Comparison of ENCODE assay signal across 11 cellular contexts in the genomic region with DNA sequence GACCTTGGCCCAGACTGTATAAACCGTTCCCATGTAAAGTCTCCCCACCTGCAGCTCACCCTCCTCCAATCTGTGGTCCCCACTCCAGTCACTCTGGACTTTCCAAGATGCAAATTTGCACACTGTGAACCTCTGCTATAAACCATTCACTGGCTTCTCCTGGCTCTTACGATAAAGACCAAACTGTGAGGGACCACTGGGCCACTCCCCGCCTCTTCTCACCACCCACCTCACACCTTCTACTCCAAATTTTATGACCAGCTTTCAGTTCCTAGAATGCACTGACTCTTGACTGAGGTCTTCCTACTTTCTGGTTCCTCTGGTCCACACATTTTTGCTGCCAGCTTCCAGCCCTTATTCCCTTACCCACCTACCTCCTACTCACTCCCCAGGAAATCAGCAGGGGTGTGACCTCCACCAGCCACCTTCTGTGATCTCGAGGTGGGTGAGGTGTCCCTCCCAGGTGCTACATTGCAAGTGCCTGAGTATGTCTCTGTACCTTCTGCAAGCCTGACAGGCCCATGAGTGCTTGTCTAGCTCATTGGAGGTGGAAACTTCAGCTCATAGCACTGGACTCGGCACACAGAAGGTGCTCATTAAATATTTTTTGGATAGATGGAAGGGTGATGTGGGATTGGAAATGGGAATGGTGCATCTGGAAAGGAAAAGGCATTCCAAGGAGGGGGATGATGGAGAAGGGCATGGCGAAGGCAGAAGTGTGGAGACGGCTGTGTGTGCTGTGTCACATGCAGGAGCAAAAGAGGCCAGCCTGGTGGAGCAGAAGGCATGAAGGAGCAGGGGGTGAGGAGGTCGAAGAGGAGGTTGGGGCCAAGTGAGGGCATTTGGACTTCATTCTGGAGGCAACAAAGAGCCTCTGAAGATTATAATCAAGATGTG. TPM values are rescaled to one million over a fixed set of nuclear protein-coding genes. Genes with fewer than 3 reads are reported as not detected.
DNase-seq lines count a peak whose midpoint lies in the region; ATAC-seq and TF ChIP-seq lines count a peak whose summit lies in the region.
"Had no signal": no experiment of that assay in that cellular context is flagged by ENCODE, and none has a peak within 500 bp of the region (broad histone marks: within the 10 kb centered on the region; RNA-seq: fewer than 3 reads in every experiment).

No MANE protein-coding gene starts in this region.

- TF ChIP-seq POLR2A in GM18505 (IDR thresholded peaks at IDR 0.05; ENCODE audit: borderline replicate concordance, extremely low read depth, insufficient read depth, insufficient read length): no peak

- no peak overlapping the region for H3K4me3 Mint-ChIP-seq in immature natural killer cell
- H3K4me3 Mint-ChIP-seq: CD4-positive, CD25-positive, alpha-beta regulatory T cell had no signal

- H3K9me3 ChIP-seq in neutrophil: no peaks in the 10 kb centered on the region

- ATAC-seq in GM19351 (IDR thresholded peaks at IDR 0.05; ENCODE audit: unreplicated experiment) (peak; percentile 63), HG03565 (IDR thresholded peaks at IDR 0.05; ENCODE audit: unreplicated experiment) (peak; percentile 36), GM18505 (IDR thresholded peaks at IDR 0.05; ENCODE audit: unreplicated experiment) (no peak)

- TF ChIP-seq CTCF in GM10266 (IDR thresholded peaks at IDR 0.05; ENCODE audit: control insufficient read depth, insufficient read depth, low read depth, missing control alignments) (no peak), neutrophil (IDR thresholded peaks at IDR 0.05) (no peak)

- no peaks in the 10 kb centered on the region for H3K27me3 ChIP-seq in neutrophil

- H3K36me3 Mint-ChIP-seq in immature natural killer cell: no peaks in the 10 kb centered on the region
- H3K36me3 Mint-ChIP-seq: CD4-positive, CD25-positive, alpha-beta regulatory T cell had no signal

- peak overlapping the region; percentile 52 to 61 for H3K4me3 ChIP-seq in neutrophil (ENCODE audit: low read depth in 1 of 2, low read length in 1 of 2)

- DNase-seq in GM10266 (ENCODE audit: extremely low spot score) (peak; percentile 38), immature natural killer cell (no peak), SHP77 (lab: John Stamatoyannopoulos, UW) (no peak)
- DNase-seq: CD4-positive, CD25-positive, alpha-beta regulatory T cell; cerebellar nuclear complex; stimulated activated CD4-positive, alpha-beta T cell treated with anti-CD3 and anti-CD28 coated beads, Interleukin-4, amount 100 ng/mL, for 1 hour had no signal

- H3K4me1 ChIP-seq in neutrophil (ENCODE audit: control insufficient read depth in 1 of 2, insufficient read depth in 1 of 2, low read depth in 1 of 2, low read length in 1 of 2): peaks cover 60 to 67% of the 10 kb centered on the region in 2 experiments

- H3K27ac Mint-ChIP-seq in immature natural killer cell: no peak overlapping the region
- H3K27ac Mint-ChIP-seq: CD4-positive, CD25-positive, alpha-beta regulatory T cell had no signal

- no peaks in the 10 kb centered on the region for H3K36me3 ChIP-seq in neutrophil

- H3K4me1 Mint-ChIP-seq in immature natural killer cell: peaks cover 0 to 6% of the 10 kb centered on the region in 2 donors

- no peaks in the 10 kb centered on the region for H3K9me3 Mint-ChIP-seq in immature natural killer cell
- H3K9me3 Mint-ChIP-seq: CD4-positive, CD25-positive, alpha-beta regulatory T cell had no signal

- peak overlapping the region; percentile 86 for H3K27ac ChIP-seq in neutrophil
- H3K27ac ChIP-seq: HL-60 had no signal

- H3K27me3 Mint-ChIP-seq in immature natural killer cell (ENCODE audit: low read depth in 3 of 3): peaks cover 2 to 7% (median 2%) of the 10 kb centered on the region in 3 donors
- H3K27me3 Mint-ChIP-seq: CD4-positive, CD25-positive, alpha-beta regulatory T cell had no signal

RNA-seq across cellular contexts. Expression of gene CSF1, which starts 15.6 kb away (rescaled TPM):
- polyA plus RNA-seq in immature natural killer cell: under 1 TPM; 0.55 to 0.97 (median 0.65) TPM
